ENCODE assay signal across 8 cellular contexts in the genomic region with DNA sequence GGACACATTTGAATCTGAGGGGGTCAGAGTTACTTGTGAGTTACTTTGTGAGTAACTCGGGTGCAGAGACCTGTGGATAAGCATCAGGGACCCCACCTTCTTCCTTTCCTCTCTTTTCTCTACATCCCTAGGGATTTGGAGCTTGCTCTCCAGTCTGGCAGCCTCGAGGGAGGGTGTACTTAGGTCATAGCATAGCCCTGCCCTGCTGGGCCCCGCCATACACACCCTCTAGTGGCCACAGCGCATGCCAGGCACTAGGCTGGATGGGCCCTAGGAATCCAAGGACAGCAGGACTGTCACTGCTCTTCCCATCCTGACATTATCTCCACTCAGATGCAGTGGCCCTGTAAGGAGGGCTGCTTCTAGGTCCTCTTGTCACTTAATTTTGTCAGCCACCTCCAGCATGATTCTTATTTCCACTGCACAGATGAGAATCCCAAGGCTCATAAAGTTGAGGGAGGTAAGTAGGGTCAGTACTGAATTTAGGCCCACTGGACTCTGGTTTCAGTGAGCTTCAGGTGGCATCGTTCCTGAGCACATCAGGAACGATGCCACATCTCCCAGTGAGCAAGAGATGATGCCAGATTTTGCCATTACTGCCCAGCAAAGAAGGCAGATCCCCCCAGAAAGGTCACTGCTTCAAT. TPM values are rescaled to one million over a fixed set of nuclear protein-coding genes. Genes with fewer than 3 reads are reported as not detected.
DNase-seq lines count a peak whose midpoint lies in the region; ATAC-seq and TF ChIP-seq lines count a peak whose summit lies in the region.

No MANE protein-coding gene starts in this region.

- POLR2A ChIA-PET in activated CD4-positive, alpha-beta T cell treated with anti-CD3 and anti-CD28 coated beads for 36 hours (lab: Charles Lee) = no interaction called here

- H3K9me3 ChIP-seq in stomach = no peaks in the 10 kb centered on the region

- DNase-seq in activated CD4-positive, alpha-beta T cell treated with anti-CD3 and anti-CD28 coated beads for 36 hours = peak; percentile 48
- DNase-seq in activated CD4-positive, alpha-beta T cell treated with anti-CD3 and anti-CD28 coated beads for 4 hours = no peak
- peak; percentile 5 for DNase-seq in NCI-H1092 (lab: John Stamatoyannopoulos, UW)
- peak; percentile 14 for DNase-seq in activated naive CD8-positive, alpha-beta T cell treated with anti-CD3 and anti-CD28 coated beads for 36 hours
- DNase-seq in left ventricle myocardium superior = peak; percentile 82
- DNase-seq in stomach = peak; percentile 77

- no peaks in the 10 kb centered on the region for H3K9me3 Mint-ChIP-seq in activated CD4-positive, alpha-beta T cell treated with anti-CD3 and anti-CD28 coated beads for 36 hours (ENCODE audit: low read depth)
- no peaks in the 10 kb centered on the region for H3K9me3 Mint-ChIP-seq in activated naive CD8-positive, alpha-beta T cell treated with anti-CD3 and anti-CD28 coated beads for 36 hours

- WGBS in stomach, 5 donors = 21 to 32% (median 26%) methylated on average over 6 of the region's 6 CpGs

- peaks cover 0 to 30% (median 23%) of the 10 kb centered on the region in 4 donors for H3K4me1 ChIP-seq in stomach

- TF ChIP-seq CTCF in stomach (IDR thresholded peaks at IDR 0.05) = peak in 5 of 7 experiments; percentile 29 to 79 (median 70)

- ATAC-seq in activated CD4-positive, alpha-beta T cell treated with anti-CD3 and anti-CD28 coated beads for 36 hours = no peak
- ATAC-seq in left ventricle myocardium superior = peak; percentile 19
- ATAC-seq in HG03159 (IDR thresholded peaks at IDR 0.05; ENCODE audit: unreplicated experiment) = no peak
- ATAC-seq in GM19452 (IDR thresholded peaks at IDR 0.05; ENCODE audit: unreplicated experiment) = no peak

- intact Hi-C loops in activated CD4-positive, alpha-beta T cell treated with anti-CD3 and anti-CD28 coated beads for 36 hours (cut with DNase I, micrococcal nuclease) = no loop called here
- intact Hi-C loops in left ventricle myocardium superior (cut with micrococcal nuclease) (loop anchor here (10.0 kb wide), 1 partner anchor 74 kb away; no protein-coding TSS in a partner anchor), stomach (cut with DNase I; ENCODE audit: low total_unique reads) (loop anchor here (5.0 to 10.0 kb wide), 2 partner anchors 94 to 154 kb away; no protein-coding TSS in a partner anchor)

- no peak overlapping the region for H3K27ac ChIP-seq in stomach

- CTCF ChIA-PET in activated CD4-positive, alpha-beta T cell treated with anti-CD3 and anti-CD28 coated beads for 36 hours (lab: Charles Lee) = interaction anchor here (0.9 to 1.1 kb wide), 2 partner anchors 13 to 160 kb away, joined by 3 to 4 read pairs; no protein-coding TSS in a partner anchor

- no peaks in the 10 kb centered on the region for H3K36me3 ChIP-seq in stomach

- no peak for TF ChIP-seq POLR2A in stomach (IDR thresholded peaks at IDR 0.05)

- no peak for TF ChIP-seq EP300 in stomach (IDR thresholded peaks at IDR 0.05)

- H3K27ac Mint-ChIP-seq in activated CD4-positive, alpha-beta T cell treated with anti-CD3 and anti-CD28 coated beads for 36 hours = no peak overlapping the region
- H3K27ac Mint-ChIP-seq in activated naive CD8-positive, alpha-beta T cell treated with anti-CD3 and anti-CD28 coated beads for 36 hours = no peak overlapping the region

- no peaks in the 10 kb centered on the region for H3K36me3 Mint-ChIP-seq in activated CD4-positive, alpha-beta T cell treated with anti-CD3 and anti-CD28 coated beads for 36 hours (ENCODE audit: low read depth)
- no peaks in the 10 kb centered on the region for H3K36me3 Mint-ChIP-seq in activated naive CD8-positive, alpha-beta T cell treated with anti-CD3 and anti-CD28 coated beads for 36 hours

- H3K27me3 ChIP-seq in stomach = peaks cover 0 to 9% (median 0%) of the 10 kb centered on the region in 3 donors

- no peak overlapping the region for H3K4me3 ChIP-seq in stomach

- H3K4me1 Mint-ChIP-seq in activated CD4-positive, alpha-beta T cell treated with anti-CD3 and anti-CD28 coated beads for 36 hours = peaks cover 8% of the 10 kb centered on the region
- peaks cover 18% of the 10 kb centered on the region for H3K4me1 Mint-ChIP-seq in activated naive CD8-positive, alpha-beta T cell treated with anti-CD3 and anti-CD28 coated beads for 36 hours

- H3K4me3 Mint-ChIP-seq in activated CD4-positive, alpha-beta T cell treated with anti-CD3 and anti-CD28 coated beads for 36 hours = no peak overlapping the region
- no peak overlapping the region for H3K4me3 Mint-ChIP-seq in activated naive CD8-positive, alpha-beta T cell treated with anti-CD3 and anti-CD28 coated beads for 36 hours

- peaks cover 2% of the 10 kb centered on the region for H3K27me3 Mint-ChIP-seq in activated CD4-positive, alpha-beta T cell treated with anti-CD3 and anti-CD28 coated beads for 36 hours
- H3K27me3 Mint-ChIP-seq in activated naive CD8-positive, alpha-beta T cell treated with anti-CD3 and anti-CD28 coated beads for 36 hours = peaks cover 9% of the 10 kb centered on the region

RNA-seq across cellular contexts. Expression of a gene that starts 3.6 kb away (rescaled TPM):
- under 1 TPM; 0.19 to 0.23 TPM for total RNA-seq in activated CD4-positive, alpha-beta T cell treated with anti-CD3 and anti-CD28 coated beads for 36 hours
- under 1 TPM; 0.04 to 0.10 TPM for total RNA-seq in activated naive CD8-positive, alpha-beta T cell treated with anti-CD3 and anti-CD28 coated beads for 36 hours
- total RNA-seq in left ventricle myocardium superior = 14.9 TPM
- total RNA-seq in stomach = 100 to 1,000 TPM in 2 of 5 donors, 10 to 100 TPM in 3; 20.4 to 112 (median 76.4) TPM
- polyA plus RNA-seq in stomach = 1 to 10 TPM; 4.0 to 5.7 (median 4.6) TPM

Comparison
In these comparisons a context has a peak if more than half of its experiments do, and no peak if none do; other contexts are left out.
1. DNase-seq: peak in activated CD4-positive, alpha-beta T cell treated with anti-CD3 and anti-CD28 coated beads for 36 hours (single experiment), NCI-H1092 (single experiment), activated naive CD8-positive, alpha-beta T cell treated with anti-CD3 and anti-CD28 coated beads for 36 hours (single experiment), left ventricle myocardium superior (single experiment) and stomach (single experiment); none in activated CD4-positive, alpha-beta T cell treated with anti-CD3 and anti-CD28 coated beads for 4 hours (0 of 2).
2. RNA of a gene that starts 3.6 kb away (total RNA-seq): 20.4 to 112 TPM in stomach and 14.9 TPM in left ventricle myocardium superior (single experiment); 0.19 to 0.23 TPM in activated CD4-positive, alpha-beta T cell treated with anti-CD3 and anti-CD28 coated beads for 36 hours and 0.04 to 0.10 TPM in activated naive CD8-positive, alpha-beta T cell treated with anti-CD3 and anti-CD28 coated beads for 36 hours; every median in the first group is over 10 times any median in the second.
3. intact Hi-C loops: an anchor here in left ventricle myocardium superior (10.0 kb wide) and stomach (5.0 to 10.0 kb wide); none called in activated CD4-positive, alpha-beta T cell treated with anti-CD3 and anti-CD28 coated beads for 36 hours.